1 cellular context compared by ENCODE assay signal in the genomic region with DNA sequence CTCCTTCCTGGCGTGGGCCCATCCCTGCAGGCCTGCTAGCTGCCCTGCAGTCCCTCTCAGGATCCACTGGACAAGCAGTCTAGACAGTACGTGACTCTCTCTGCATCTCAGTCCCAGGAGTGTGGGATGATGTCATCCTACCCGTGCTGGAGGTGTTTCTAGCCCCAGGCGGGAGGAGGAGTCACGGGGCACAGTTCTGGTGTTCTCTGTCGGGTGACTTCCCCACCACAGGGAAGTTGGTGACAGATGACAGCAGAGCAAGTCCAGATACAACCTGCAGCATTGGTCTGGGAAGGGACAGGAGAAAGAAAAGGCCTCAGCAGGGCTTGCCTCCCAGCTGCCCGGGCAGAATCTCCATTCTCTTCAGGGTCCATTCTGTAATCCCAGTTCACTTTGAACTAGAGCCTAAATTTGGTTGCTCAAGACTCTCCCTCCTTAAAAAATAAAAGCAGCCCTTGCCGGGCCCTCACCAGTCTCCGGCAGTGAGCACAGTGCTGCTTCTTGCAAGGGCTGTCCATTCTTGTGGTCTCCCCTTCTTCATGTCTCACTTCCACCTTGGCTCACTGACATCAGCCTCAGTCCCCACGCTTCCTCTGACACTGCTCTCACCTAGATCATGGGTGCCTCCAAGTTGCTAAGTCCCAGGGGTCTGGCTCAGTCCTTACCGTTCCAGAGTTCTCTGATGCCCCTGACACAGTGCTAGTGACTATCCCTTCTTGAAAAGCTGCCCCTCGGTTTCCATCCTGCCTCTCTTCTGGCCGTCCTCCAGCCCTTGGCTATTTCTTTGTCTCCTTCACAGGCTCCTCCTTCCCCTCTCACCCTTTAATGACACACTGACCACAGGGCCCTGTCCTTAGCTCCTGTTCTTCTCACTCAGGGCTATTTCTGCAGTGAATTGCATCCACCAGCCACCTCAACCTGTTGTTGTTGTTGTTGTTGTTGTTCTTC.
TF ChIP-seq lines count a peak whose summit lies in the region.

No MANE protein-coding gene starts in this region.

TF ChIP-seq in HepG2, 621 proteins besides CTCF, POLR2A, EP300 and RAD21 (continued from another document and continues in another):
- TF ChIP-seq, protein P1, sequence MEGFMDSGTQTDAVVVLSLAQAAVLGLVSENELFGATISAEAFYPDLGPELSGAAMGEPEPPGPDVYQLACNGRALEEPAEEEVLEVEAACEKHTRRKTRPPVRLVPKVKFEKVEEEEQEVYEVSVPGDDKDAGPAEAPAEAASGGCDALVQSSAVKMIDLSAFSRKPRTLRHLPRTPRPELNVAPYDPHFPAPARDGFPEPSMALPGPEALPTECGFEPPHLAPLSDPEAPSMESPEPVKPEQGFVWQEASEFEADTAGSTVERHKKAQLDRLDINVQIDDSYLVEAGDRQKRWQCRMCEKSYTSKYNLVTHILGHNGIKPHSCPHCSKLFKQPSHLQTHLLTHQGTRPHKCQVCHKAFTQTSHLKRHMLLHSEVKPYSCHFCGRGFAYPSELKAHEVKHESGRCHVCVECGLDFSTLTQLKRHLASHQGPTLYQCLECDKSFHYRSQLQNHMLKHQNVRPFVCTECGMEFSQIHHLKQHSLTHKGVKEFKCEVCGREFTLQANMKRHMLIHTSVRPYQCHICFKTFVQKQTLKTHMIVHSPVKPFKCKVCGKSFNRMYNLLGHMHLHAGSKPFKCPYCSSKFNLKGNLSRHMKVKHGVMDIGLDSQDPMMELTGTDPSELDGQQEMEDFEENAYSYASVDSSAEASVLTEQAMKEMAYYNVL (CRISPR knock-in tag; IDR thresholded peaks at IDR 0.05; ENCODE audit: borderline replicate concordance): peak; percentile 83; the same call in 1 of the 2 replicates
- TF ChIP-seq HOXA3 (CRISPR knock-in tag; IDR thresholded peaks at IDR 0.05) (peak; percentile 60; the same call in 1 of the 2 replicates), SOX13 (IDR thresholded peaks at IDR 0.05) (no peak), SOX13 (CRISPR knock-in tag; conservative IDR thresholded peaks at IDR 0.05 in 1 of 2, IDR thresholded peaks at IDR 0.05 in 1 of 2) (peak in 1 of 2 experiments; percentile 73; a peak in 1 of 4 replicates), HDAC1 (CRISPR knock-in tag; IDR thresholded peaks at IDR 0.05) (peak; percentile 76), ZNF124 (CRISPR knock-in tag; IDR thresholded peaks at IDR 0.05) (peak; percentile 66; the same call in 1 of the 2 replicates), ZNF792 (CRISPR knock-in tag; IDR thresholded peaks at IDR 0.05) (peak; percentile 65; the same call in 1 of the 2 replicates), FOXK1 (CRISPR knock-in tag; IDR thresholded peaks at IDR 0.05; ENCODE audit: borderline replicate concordance, low read depth) (0 out of 2 replicates have a peak, but pooled peaks have one; percentile 28), ZNF331 (CRISPR knock-in tag; IDR thresholded peaks at IDR 0.05) (peak; percentile 75; the same call in 1 of the 2 replicates), POLR2AphosphoS5 (IDR thresholded peaks at IDR 0.05; ENCODE audit: low read depth, low read length) (peak; percentile 65; the same call in 1 of the 2 replicates), CREB1 (IDR thresholded peaks at IDR 0.05) (peak; percentile 77), CREB1 (CRISPR knock-in tag; IDR thresholded peaks at IDR 0.05) (peak; percentile 66), FOXO1 (CRISPR knock-in tag; IDR thresholded peaks at IDR 0.05) (peak; percentile 52; the same call in 1 of the 2 replicates), NR2F6 (IDR thresholded peaks at IDR 0.05) (no peak), NR2F6 (CRISPR knock-in tag; IDR thresholded peaks at IDR 0.05) (peak; percentile 65), CCDC6 (CRISPR knock-in tag; IDR thresholded peaks at IDR 0.05) (no peak), ETV5 (CRISPR knock-in tag; IDR thresholded peaks at IDR 0.05; ENCODE audit: borderline replicate concordance) (peak; percentile 73; the same call in 1 of the 2 replicates), GATAD1 (CRISPR knock-in tag; IDR thresholded peaks at IDR 0.05) (0 out of 2 replicates have a peak, but pooled peaks have one; percentile 41), ZNF746 (CRISPR knock-in tag; IDR thresholded peaks at IDR 0.05) (no peak), ZNF251 (CRISPR knock-in tag; IDR thresholded peaks at IDR 0.05) (no peak), ZNF10 (CRISPR knock-in tag; IDR thresholded peaks at IDR 0.05; ENCODE audit: borderline replicate concordance, low read depth) (no peak), BCL6 (CRISPR knock-in tag; IDR thresholded peaks at IDR 0.05) (peak; percentile 53), YEATS2 (CRISPR knock-in tag; IDR thresholded peaks at IDR 0.05; ENCODE audit: borderline replicate concordance) (peak; percentile 63; the same call in 1 of the 2 replicates), ZNF337 (CRISPR knock-in tag; IDR thresholded peaks at IDR 0.05; ENCODE audit: borderline replicate concordance, low read depth) (no peak), SRY (CRISPR knock-in tag; IDR thresholded peaks at IDR 0.05) (peak; percentile 35; the same call in 1 of the 2 replicates), TEAD3 (CRISPR knock-in tag; optimal IDR thresholded peaks at IDR 0.05; ENCODE audit: borderline replicate concordance) (peak; percentile 60), PHF8 (CRISPR knock-in tag; IDR thresholded peaks at IDR 0.05) (peak; percentile 35; the same call in 1 of the 2 replicates), TAF1 (CRISPR knock-in tag; IDR thresholded peaks at IDR 0.05) (peak; percentile 17; the same call in 1 of the 2 replicates), NR1H2 (CRISPR knock-in tag; IDR thresholded peaks at IDR 0.05; ENCODE audit: borderline replicate concordance, low read depth) (no peak), TBX2 (CRISPR knock-in tag; IDR thresholded peaks at IDR 0.05; ENCODE audit: borderline replicate concordance) (peak; percentile 96), ONECUT2 (CRISPR knock-in tag; IDR thresholded peaks at IDR 0.05) (no peak), JUN (CRISPR knock-in tag; IDR thresholded peaks at IDR 0.05) (peak; percentile 93; the same call in 1 of the 2 replicates), ELF1 (CRISPR knock-in tag; IDR thresholded peaks at IDR 0.05) (0 out of 2 replicates have a peak, but pooled peaks have one; percentile 32), RCOR2 (CRISPR knock-in tag; IDR thresholded peaks at IDR 0.05) (peak; percentile 65; the same call in 1 of the 2 replicates)
- TF ChIP-seq, protein P2, sequence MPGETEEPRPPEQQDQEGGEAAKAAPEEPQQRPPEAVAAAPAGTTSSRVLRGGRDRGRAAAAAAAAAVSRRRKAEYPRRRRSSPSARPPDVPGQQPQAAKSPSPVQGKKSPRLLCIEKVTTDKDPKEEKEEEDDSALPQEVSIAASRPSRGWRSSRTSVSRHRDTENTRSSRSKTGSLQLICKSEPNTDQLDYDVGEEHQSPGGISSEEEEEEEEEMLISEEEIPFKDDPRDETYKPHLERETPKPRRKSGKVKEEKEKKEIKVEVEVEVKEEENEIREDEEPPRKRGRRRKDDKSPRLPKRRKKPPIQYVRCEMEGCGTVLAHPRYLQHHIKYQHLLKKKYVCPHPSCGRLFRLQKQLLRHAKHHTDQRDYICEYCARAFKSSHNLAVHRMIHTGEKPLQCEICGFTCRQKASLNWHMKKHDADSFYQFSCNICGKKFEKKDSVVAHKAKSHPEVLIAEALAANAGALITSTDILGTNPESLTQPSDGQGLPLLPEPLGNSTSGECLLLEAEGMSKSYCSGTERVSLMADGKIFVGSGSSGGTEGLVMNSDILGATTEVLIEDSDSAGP (CRISPR knock-in tag; IDR thresholded peaks at IDR 0.05; ENCODE audit: borderline replicate concordance): peak; percentile 53; the same call in 1 of the 2 replicates
- TF ChIP-seq, protein P3, sequence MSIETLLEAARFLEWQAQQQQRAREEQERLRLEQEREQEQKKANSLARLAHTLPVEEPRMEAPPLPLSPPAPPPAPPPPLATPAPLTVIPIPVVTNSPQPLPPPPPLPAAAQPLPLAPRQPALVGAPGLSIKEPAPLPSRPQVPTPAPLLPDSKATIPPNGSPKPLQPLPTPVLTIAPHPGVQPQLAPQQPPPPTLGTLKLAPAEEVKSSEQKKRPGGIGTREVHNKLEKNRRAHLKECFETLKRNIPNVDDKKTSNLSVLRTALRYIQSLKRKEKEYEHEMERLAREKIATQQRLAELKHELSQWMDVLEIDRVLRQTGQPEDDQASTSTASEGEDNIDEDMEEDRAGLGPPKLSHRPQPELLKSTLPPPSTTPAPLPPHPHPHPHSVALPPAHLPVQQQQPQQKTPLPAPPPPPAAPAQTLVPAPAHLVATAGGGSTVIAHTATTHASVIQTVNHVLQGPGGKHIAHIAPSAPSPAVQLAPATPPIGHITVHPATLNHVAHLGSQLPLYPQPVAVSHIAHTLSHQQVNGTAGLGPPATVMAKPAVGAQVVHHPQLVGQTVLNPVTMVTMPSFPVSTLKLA (IDR thresholded peaks at IDR 0.05): 0 out of 2 replicates have a peak, but pooled peaks have one; percentile 9
- TF ChIP-seq, protein P4, sequence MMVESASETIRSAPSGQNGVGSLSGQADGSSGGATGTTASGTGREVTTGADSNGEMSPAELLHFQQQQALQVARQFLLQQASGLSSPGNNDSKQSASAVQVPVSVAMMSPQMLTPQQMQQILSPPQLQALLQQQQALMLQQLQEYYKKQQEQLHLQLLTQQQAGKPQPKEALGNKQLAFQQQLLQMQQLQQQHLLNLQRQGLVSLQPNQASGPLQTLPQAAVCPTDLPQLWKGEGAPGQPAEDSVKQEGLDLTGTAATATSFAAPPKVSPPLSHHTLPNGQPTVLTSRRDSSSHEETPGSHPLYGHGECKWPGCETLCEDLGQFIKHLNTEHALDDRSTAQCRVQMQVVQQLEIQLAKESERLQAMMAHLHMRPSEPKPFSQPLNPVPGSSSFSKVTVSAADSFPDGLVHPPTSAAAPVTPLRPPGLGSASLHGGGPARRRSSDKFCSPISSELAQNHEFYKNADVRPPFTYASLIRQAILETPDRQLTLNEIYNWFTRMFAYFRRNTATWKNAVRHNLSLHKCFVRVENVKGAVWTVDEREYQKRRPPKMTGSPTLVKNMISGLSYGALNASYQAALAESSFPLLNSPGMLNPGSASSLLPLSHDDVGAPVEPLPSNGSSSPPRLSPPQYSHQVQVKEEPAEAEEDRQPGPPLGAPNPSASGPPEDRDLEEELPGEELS (CRISPR knock-in tag; IDR thresholded peaks at IDR 0.05): peak; percentile 49; the same call in 1 of the 2 replicates
- TF ChIP-seq, protein P5, sequence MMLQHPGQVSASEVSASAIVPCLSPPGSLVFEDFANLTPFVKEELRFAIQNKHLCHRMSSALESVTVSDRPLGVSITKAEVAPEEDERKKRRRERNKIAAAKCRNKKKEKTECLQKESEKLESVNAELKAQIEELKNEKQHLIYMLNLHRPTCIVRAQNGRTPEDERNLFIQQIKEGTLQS (CRISPR knock-in tag; IDR thresholded peaks at IDR 0.05): peak; percentile 95
- TF ChIP-seq, protein P6, sequence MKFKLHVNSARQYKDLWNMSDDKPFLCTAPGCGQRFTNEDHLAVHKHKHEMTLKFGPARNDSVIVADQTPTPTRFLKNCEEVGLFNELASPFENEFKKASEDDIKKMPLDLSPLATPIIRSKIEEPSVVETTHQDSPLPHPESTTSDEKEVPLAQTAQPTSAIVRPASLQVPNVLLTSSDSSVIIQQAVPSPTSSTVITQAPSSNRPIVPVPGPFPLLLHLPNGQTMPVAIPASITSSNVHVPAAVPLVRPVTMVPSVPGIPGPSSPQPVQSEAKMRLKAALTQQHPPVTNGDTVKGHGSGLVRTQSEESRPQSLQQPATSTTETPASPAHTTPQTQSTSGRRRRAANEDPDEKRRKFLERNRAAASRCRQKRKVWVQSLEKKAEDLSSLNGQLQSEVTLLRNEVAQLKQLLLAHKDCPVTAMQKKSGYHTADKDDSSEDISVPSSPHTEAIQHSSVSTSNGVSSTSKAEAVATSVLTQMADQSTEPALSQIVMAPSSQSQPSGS (CRISPR knock-in tag; IDR thresholded peaks at IDR 0.05): peak; percentile 98
- TF ChIP-seq, protein P7, sequence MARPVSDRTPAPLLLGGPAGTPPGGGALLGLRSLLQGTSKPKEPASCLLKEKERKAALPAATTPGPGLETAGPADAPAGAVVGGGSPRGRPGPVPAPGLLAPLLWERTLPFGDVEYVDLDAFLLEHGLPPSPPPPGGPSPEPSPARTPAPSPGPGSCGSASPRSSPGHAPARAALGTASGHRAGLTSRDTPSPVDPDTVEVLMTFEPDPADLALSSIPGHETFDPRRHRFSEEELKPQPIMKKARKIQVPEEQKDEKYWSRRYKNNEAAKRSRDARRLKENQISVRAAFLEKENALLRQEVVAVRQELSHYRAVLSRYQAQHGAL (CRISPR knock-in tag; IDR thresholded peaks at IDR 0.05; ENCODE audit: not compliant biosample characterization): no peak
- TF ChIP-seq, protein P8, sequence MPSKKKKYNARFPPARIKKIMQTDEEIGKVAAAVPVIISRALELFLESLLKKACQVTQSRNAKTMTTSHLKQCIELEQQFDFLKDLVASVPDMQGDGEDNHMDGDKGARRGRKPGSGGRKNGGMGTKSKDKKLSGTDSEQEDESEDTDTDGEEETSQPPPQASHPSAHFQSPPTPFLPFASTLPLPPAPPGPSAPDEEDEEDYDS (CRISPR knock-in tag; IDR thresholded peaks at IDR 0.05): peak; percentile 84
- TF ChIP-seq, protein P9, sequence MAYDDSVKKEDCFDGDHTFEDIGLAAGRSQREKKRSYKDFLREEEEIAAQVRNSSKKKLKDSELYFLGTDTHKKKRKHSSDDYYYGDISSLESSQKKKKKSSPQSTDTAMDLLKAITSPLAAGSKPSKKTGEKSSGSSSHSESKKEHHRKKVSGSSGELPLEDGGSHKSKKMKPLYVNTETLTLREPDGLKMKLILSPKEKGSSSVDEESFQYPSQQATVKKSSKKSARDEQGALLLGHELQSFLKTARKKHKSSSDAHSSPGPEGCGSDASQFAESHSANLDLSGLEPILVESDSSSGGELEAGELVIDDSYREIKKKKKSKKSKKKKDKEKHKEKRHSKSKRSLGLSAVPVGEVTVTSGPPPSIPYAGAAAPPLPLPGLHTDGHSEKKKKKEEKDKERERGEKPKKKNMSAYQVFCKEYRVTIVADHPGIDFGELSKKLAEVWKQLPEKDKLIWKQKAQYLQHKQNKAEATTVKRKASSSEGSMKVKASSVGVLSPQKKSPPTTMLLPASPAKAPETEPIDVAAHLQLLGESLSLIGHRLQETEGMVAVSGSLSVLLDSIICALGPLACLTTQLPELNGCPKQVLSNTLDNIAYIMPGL (CRISPR knock-in tag; IDR thresholded peaks at IDR 0.05; ENCODE audit: borderline replicate concordance in 1 of 2, low read depth in 1 of 2): peak; percentile 54 to 55; a peak in 2 of 4 replicates
- TF ChIP-seq, protein P10, sequence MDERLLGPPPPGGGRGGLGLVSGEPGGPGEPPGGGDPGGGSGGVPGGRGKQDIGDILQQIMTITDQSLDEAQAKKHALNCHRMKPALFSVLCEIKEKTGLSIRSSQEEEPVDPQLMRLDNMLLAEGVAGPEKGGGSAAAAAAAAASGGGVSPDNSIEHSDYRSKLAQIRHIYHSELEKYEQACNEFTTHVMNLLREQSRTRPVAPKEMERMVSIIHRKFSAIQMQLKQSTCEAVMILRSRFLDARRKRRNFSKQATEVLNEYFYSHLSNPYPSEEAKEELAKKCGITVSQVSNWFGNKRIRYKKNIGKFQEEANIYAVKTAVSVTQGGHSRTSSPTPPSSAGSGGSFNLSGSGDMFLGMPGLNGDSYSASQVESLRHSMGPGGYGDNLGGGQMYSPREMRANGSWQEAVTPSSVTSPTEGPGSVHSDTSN (CRISPR knock-in tag; IDR thresholded peaks at IDR 0.05): no peak
- TF ChIP-seq, protein P11, sequence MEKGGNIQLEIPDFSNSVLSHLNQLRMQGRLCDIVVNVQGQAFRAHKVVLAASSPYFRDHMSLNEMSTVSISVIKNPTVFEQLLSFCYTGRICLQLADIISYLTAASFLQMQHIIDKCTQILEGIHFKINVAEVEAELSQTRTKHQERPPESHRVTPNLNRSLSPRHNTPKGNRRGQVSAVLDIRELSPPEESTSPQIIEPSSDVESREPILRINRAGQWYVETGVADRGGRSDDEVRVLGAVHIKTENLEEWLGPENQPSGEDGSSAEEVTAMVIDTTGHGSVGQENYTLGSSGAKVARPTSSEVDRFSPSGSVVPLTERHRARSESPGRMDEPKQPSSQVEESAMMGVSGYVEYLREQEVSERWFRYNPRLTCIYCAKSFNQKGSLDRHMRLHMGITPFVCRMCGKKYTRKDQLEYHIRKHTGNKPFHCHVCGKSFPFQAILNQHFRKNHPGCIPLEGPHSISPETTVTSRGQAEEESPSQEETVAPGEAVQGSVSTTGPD (CRISPR knock-in tag; IDR thresholded peaks at IDR 0.05): peak; percentile 87; the same call in 1 of the 2 replicates
